2 cellular contexts compared by ENCODE assay signal in genomic region chr6:137256350-137257128, GRCh38.
TF ChIP-seq lines count a peak whose summit lies in the region.

No MANE protein-coding gene starts in this region.

TF ChIP-seq in HepG2, 621 proteins besides CTCF, POLR2A, EP300 and RAD21 (continues in another document):
- TF ChIP-seq, protein P1, sequence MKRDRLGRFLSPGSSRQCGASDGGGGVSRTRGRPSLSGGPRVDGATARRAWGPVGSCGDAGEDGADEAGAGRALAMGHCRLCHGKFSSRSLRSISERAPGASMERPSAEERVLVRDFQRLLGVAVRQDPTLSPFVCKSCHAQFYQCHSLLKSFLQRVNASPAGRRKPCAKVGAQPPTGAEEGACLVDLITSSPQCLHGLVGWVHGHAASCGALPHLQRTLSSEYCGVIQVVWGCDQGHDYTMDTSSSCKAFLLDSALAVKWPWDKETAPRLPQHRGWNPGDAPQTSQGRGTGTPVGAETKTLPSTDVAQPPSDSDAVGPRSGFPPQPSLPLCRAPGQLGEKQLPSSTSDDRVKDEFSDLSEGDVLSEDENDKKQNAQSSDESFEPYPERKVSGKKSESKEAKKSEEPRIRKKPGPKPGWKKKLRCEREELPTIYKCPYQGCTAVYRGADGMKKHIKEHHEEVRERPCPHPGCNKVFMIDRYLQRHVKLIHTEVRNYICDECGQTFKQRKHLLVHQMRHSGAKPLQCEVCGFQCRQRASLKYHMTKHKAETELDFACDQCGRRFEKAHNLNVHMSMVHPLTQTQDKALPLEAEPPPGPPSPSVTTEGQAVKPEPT (CRISPR knock-in tag; IDR thresholded peaks at IDR 0.05; ENCODE audit: low read depth) = no peak
- no peak for TF ChIP-seq ZNF318 (CRISPR knock-in tag; IDR thresholded peaks at IDR 0.05)
- TF ChIP-seq DZIP1 (CRISPR knock-in tag; IDR thresholded peaks at IDR 0.05) = no peak
- TF ChIP-seq SOX13 (IDR thresholded peaks at IDR 0.05) = no peak
- peak in 1 of 2 experiments; percentile 35; a peak in 1 of 4 replicates for TF ChIP-seq SOX13 (CRISPR knock-in tag; conservative IDR thresholded peaks at IDR 0.05 in 1 of 2, IDR thresholded peaks at IDR 0.05 in 1 of 2)
- no peak for TF ChIP-seq TAF15 (IDR thresholded peaks at IDR 0.05; ENCODE audit: low read depth, low read length, poor library complexity, severe bottlenecking)
- no peak for TF ChIP-seq ZSCAN30 (CRISPR knock-in tag; IDR thresholded peaks at IDR 0.05)
- no peak for TF ChIP-seq ZNF605 (CRISPR knock-in tag; IDR thresholded peaks at IDR 0.05)
- TF ChIP-seq REPIN1 (CRISPR knock-in tag; IDR thresholded peaks at IDR 0.05; ENCODE audit: borderline replicate concordance, low read depth) = no peak
- no peak for TF ChIP-seq MXI1 (IDR thresholded peaks at IDR 0.05; ENCODE audit: borderline replicate concordance, low read depth, low read length)

TF ChIP-seq in IMR-90, 13 proteins besides CTCF, POLR2A, EP300 and RAD21:
- no peak for TF ChIP-seq MAZ (IDR thresholded peaks at IDR 0.05; ENCODE audit: borderline replicate concordance, low read depth, low read length)
- TF ChIP-seq, protein P2, sequence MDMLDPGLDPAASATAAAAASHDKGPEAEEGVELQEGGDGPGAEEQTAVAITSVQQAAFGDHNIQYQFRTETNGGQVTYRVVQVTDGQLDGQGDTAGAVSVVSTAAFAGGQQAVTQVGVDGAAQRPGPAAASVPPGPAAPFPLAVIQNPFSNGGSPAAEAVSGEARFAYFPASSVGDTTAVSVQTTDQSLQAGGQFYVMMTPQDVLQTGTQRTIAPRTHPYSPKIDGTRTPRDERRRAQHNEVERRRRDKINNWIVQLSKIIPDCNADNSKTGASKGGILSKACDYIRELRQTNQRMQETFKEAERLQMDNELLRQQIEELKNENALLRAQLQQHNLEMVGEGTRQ (IDR thresholded peaks at IDR 0.05; ENCODE audit: low read depth, low read length) = no peak
- no peak for TF ChIP-seq MXI1 (IDR thresholded peaks at IDR 0.05; ENCODE audit: borderline replicate concordance, low read depth, low read length)
- no peak for TF ChIP-seq RFX5 (IDR thresholded peaks at IDR 0.05; ENCODE audit: low read depth, low read length)
- TF ChIP-seq CHD1 (IDR thresholded peaks at IDR 0.05; ENCODE audit: low read depth, low read length) = no peak
- no peak for TF ChIP-seq NFE2L2 (IDR thresholded peaks at IDR 0.05; ENCODE audit: low read depth, low read length)
- TF ChIP-seq SMC3 (IDR thresholded peaks at IDR 0.05; ENCODE audit: low read depth, low read length) = no peak
- TF ChIP-seq BHLHE40 (IDR thresholded peaks at IDR 0.05; ENCODE audit: low read depth, low read length) = no peak
- no peak for TF ChIP-seq ELK1 (IDR thresholded peaks at IDR 0.05; ENCODE audit: borderline replicate concordance, low read depth, low read length)
- TF ChIP-seq FOS (IDR thresholded peaks at IDR 0.05; ENCODE audit: low read depth, low read length) = no peak
- no peak for TF ChIP-seq CEBPB (IDR thresholded peaks at IDR 0.05; ENCODE audit: low read depth, low read length)
- TF ChIP-seq RCOR1 (IDR thresholded peaks at IDR 0.05; ENCODE audit: insufficient replicate concordance, low read length) = no peak
- TF ChIP-seq MAFK (IDR thresholded peaks at IDR 0.05; ENCODE audit: low read depth, low read length) = no peak
